ENCODE assay signal across 1 cellular context in genomic region chr13:27797228-27797624, GRCh38.
TF ChIP-seq lines count a peak whose summit lies in the region.

No MANE protein-coding gene starts in this region.

TF ChIP-seq in A549, 52 proteins besides CTCF, POLR2A, EP300 and RAD21 (continued from another document):
- TF ChIP-seq PBX3 (IDR thresholded peaks at IDR 0.05) = no peak
- TF ChIP-seq ZSCAN20 (CRISPR knock-in tag; IDR thresholded peaks at IDR 0.05) = no peak
- no peak for TF ChIP-seq HOXB13 (CRISPR knock-in tag; IDR thresholded peaks at IDR 0.05; ENCODE audit: low read depth)
- TF ChIP-seq HOXA7 (CRISPR knock-in tag; IDR thresholded peaks at IDR 0.05) = no peak
- TF ChIP-seq NR3C1 (IDR thresholded peaks at IDR 0.05) = no peak
- no peak for TF ChIP-seq ATOH8 (CRISPR knock-in tag; IDR thresholded peaks at IDR 0.05; ENCODE audit: low read depth)
- TF ChIP-seq GATA3 (IDR thresholded peaks at IDR 0.05; ENCODE audit: borderline replicate concordance) = no peak
- no peak for TF ChIP-seq HEYL (CRISPR knock-in tag; IDR thresholded peaks at IDR 0.05)
- TF ChIP-seq BCL3 (IDR thresholded peaks at IDR 0.05) = no peak
- no peak for TF ChIP-seq BHLHE40 (IDR thresholded peaks at IDR 0.05; ENCODE audit: low read depth, low read length)
TF ChIP-seq in A549: peak in this region for 0.
